ENCODE assay signal across 2 cellular contexts in the genomic region with DNA sequence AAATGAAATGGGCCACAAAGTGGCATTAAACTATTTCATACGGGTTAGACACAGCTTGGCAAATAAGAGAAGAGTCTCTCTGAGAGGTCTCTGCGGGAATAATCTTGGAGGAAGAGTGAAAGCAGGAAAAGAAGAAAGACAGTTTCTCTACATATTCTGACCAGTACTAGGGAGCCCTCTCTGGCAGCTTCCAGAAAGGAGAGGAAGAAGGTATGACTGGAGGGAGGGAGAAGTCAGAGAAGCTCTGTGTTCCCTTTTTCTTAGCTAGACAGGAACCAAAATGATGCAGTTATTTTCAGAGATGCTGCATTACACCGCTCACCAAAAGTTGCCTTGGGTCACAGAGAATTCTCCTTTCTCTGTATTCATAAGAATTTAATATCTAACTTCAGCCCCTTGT.
TF ChIP-seq lines count a peak whose summit lies in the region.

No MANE protein-coding gene starts in this region.

TF ChIP-seq in GM23338, 12 proteins besides CTCF, POLR2A, EP300 and RAD21 (continued from another document):
- TF ChIP-seq ZNF462 (CRISPR knock-in tag; IDR thresholded peaks at IDR 0.05) = no peak
- TF ChIP-seq, protein P1, sequence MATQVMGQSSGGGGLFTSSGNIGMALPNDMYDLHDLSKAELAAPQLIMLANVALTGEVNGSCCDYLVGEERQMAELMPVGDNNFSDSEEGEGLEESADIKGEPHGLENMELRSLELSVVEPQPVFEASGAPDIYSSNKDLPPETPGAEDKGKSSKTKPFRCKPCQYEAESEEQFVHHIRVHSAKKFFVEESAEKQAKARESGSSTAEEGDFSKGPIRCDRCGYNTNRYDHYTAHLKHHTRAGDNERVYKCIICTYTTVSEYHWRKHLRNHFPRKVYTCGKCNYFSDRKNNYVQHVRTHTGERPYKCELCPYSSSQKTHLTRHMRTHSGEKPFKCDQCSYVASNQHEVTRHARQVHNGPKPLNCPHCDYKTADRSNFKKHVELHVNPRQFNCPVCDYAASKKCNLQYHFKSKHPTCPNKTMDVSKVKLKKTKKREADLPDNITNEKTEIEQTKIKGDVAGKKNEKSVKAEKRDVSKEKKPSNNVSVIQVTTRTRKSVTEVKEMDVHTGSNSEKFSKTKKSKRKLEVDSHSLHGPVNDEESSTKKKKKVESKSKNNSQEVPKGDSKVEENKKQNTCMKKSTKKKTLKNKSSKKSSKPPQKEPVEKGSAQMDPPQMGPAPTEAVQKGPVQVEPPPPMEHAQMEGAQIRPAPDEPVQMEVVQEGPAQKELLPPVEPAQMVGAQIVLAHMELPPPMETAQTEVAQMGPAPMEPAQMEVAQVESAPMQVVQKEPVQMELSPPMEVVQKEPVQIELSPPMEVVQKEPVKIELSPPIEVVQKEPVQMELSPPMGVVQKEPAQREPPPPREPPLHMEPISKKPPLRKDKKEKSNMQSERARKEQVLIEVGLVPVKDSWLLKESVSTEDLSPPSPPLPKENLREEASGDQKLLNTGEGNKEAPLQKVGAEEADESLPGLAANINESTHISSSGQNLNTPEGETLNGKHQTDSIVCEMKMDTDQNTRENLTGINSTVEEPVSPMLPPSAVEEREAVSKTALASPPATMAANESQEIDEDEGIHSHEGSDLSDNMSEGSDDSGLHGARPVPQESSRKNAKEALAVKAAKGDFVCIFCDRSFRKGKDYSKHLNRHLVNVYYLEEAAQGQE (IDR thresholded peaks at IDR 0.05; ENCODE audit: unreplicated experiment) = no peak
- no peak for TF ChIP-seq EZH2phosphoT487 (IDR thresholded peaks at IDR 0.05; ENCODE audit: unreplicated experiment)
- TF ChIP-seq JUNB (IDR thresholded peaks at IDR 0.05; ENCODE audit: unreplicated experiment) = no peak
- TF ChIP-seq EZH2 (IDR thresholded peaks at IDR 0.05; ENCODE audit: low read depth, unreplicated experiment) = no peak
- TF ChIP-seq ETS1 (IDR thresholded peaks at IDR 0.05) = no peak
- TF ChIP-seq NANOG (IDR thresholded peaks at IDR 0.05; ENCODE audit: borderline replicate concordance) = no peak
- no peak for TF ChIP-seq POLR2AphosphoS5 (IDR thresholded peaks at IDR 0.05; ENCODE audit: low read depth)
- TF ChIP-seq ZNF114 (CRISPR knock-in tag; IDR thresholded peaks at IDR 0.05) = no peak
- no peak for TF ChIP-seq ZNF331 (CRISPR knock-in tag; IDR thresholded peaks at IDR 0.05; ENCODE audit: low read depth)

TF ChIP-seq in WTC11, 78 proteins besides CTCF, POLR2A, EP300 and RAD21 (continued from another document):
- TF ChIP-seq, protein P2, sequence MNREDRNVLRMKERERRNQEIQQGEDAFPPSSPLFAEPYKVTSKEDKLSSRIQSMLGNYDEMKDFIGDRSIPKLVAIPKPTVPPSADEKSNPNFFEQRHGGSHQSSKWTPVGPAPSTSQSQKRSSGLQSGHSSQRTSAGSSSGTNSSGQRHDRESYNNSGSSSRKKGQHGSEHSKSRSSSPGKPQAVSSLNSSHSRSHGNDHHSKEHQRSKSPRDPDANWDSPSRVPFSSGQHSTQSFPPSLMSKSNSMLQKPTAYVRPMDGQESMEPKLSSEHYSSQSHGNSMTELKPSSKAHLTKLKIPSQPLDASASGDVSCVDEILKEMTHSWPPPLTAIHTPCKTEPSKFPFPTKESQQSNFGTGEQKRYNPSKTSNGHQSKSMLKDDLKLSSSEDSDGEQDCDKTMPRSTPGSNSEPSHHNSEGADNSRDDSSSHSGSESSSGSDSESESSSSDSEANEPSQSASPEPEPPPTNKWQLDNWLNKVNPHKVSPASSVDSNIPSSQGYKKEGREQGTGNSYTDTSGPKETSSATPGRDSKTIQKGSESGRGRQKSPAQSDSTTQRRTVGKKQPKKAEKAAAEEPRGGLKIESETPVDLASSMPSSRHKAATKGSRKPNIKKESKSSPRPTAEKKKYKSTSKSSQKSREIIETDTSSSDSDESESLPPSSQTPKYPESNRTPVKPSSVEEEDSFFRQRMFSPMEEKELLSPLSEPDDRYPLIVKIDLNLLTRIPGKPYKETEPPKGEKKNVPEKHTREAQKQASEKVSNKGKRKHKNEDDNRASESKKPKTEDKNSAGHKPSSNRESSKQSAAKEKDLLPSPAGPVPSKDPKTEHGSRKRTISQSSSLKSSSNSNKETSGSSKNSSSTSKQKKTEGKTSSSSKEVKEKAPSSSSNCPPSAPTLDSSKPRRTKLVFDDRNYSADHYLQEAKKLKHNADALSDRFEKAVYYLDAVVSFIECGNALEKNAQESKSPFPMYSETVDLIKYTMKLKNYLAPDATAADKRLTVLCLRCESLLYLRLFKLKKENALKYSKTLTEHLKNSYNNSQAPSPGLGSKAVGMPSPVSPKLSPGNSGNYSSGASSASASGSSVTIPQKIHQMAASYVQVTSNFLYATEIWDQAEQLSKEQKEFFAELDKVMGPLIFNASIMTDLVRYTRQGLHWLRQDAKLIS (CRISPR knock-in tag; IDR thresholded peaks at IDR 0.05; ENCODE audit: borderline replicate concordance) = no peak
- TF ChIP-seq CREM (CRISPR knock-in tag; IDR thresholded peaks at IDR 0.05) = no peak
